In genomic region chr19:2575734-2576481, GRCh38 we compare ENCODE assay signal across 9 cellular contexts.
A peak's percentile ranks its signal among the peaks of the same experiment; 100 is the strongest.
DNase-seq lines count a peak whose midpoint lies in the region; ATAC-seq and TF ChIP-seq lines count a peak whose summit lies in the region.
"Had no signal": no experiment of that assay in that cellular context is flagged by ENCODE, and none has a peak within 500 bp of the region (broad histone marks: within the 10 kb centered on the region; RNA-seq: fewer than 3 reads in every experiment).

No MANE protein-coding gene starts in this region.

- no peaks in the 10 kb centered on the region for H3K9me3 ChIP-seq in uterus

- H3K9me3 Mint-ChIP-seq in mesothelial cell of epicardium: no peaks in the 10 kb centered on the region

- peak overlapping the region; percentile 87 for H3K27ac Mint-ChIP-seq in mesothelial cell of epicardium

- H3K4me1 ChIP-seq in uterus: peaks cover 0 to 18% of the 10 kb centered on the region in 2 donors

- H3K4me3 ChIP-seq in uterus: no peak overlapping the region

- no peaks in the 10 kb centered on the region for H3K36me3 ChIP-seq in uterus

- H3K4me1 Mint-ChIP-seq in mesothelial cell of epicardium: peaks cover 22% of the 10 kb centered on the region

- no peak for TF ChIP-seq POLR2A in uterus (IDR thresholded peaks at IDR 0.05)

- DNase-seq in NCI-H345 (lab: John Stamatoyannopoulos, UW) (peak; percentile 30), NCI-H345 treated with DMSO at 0.1 percent for 48 hours (lab: John Stamatoyannopoulos, UW; ENCODE audit: unreplicated experiment) (no peak), dermis blood vessel endothelial cell (peak; percentile 62), mesothelial cell of epicardium (ENCODE audit: low spot score in 2 of 2, unreplicated experiment in 2 of 2) (peak in 1 of 2 experiments; percentile 39), uterus (peak; percentile 70 to 80), NCI-H187 treated with DMSO at 0.1 percent for 48 hours (lab: John Stamatoyannopoulos, UW) (no peak), COLO668 (lab: John Stamatoyannopoulos, UW; ENCODE audit: unreplicated experiment) (no peak)
- DNase-seq in stimulated activated naive CD8-positive, alpha-beta T cell treated with anti-CD3 and anti-CD28 coated beads, Interleukin-15, Interleukin-2, amounts not matched to agents 100 U/mL and 50 U/mL, for 24 hours: no peak
- DNase-seq: activated naive CD4-positive, alpha-beta T cell treated with Interleukin-2 at 50 U/mL for 16 hours had no signal

- no peaks in the 10 kb centered on the region for H3K27me3 Mint-ChIP-seq in mesothelial cell of epicardium (ENCODE audit: low read depth)

- H3K36me3 Mint-ChIP-seq in mesothelial cell of epicardium: no peaks in the 10 kb centered on the region

- no peaks in the 10 kb centered on the region for H3K27me3 ChIP-seq in uterus

- no peak overlapping the region for H3K4me3 Mint-ChIP-seq in mesothelial cell of epicardium

- TF ChIP-seq CTCF in mesothelial cell of epicardium (IDR thresholded peaks at IDR 0.05; ENCODE audit: unreplicated experiment): no peak
- no peak for TF ChIP-seq CTCF in uterus (IDR thresholded peaks at IDR 0.05)

- peak overlapping the region in 1 of 2 donors; percentile 5 for H3K27ac ChIP-seq in uterus

- intact Hi-C loops in uterus (cut with DNase I; ENCODE audit: low total_unique reads): loop anchor here (10.0 kb wide), 1 partner anchor 101 kb away; the partner anchor contains the start of gene GADD45B

- ATAC-seq in stimulated activated naive CD8-positive, alpha-beta T cell treated with anti-CD3 and anti-CD28 coated beads, Interleukin-15, Interleukin-2, amounts not matched to agents 100 U/mL and 50 U/mL, for 24 hours: no peak

Comparison
In these comparisons a context has a peak if more than half of its experiments do, and no peak if none do; other contexts are left out.
1. DNase-seq: peak in NCI-H345 (single experiment), dermis blood vessel endothelial cell (single experiment) and uterus (2 of 2); none in NCI-H345 treated with DMSO at 0.1 percent for 48 hours (single experiment), NCI-H187 treated with DMSO at 0.1 percent for 48 hours (single experiment), stimulated activated naive CD8-positive, alpha-beta T cell treated with anti-CD3 and anti-CD28 coated beads, Interleukin-15, Interleukin-2, amounts not matched to agents 100 U/mL and 50 U/mL, for 24 hours (single experiment) and COLO668 (single experiment).